ENCODE assay signal across 8 cellular contexts in genomic region chr19:50922316-50922853, GRCh38. TPM values are rescaled to one million over a fixed set of nuclear protein-coding genes. Genes with fewer than 3 reads are reported as not detected.
DNase-seq lines count a peak whose midpoint lies in the region; ATAC-seq and TF ChIP-seq lines count a peak whose summit lies in the region.

No MANE protein-coding gene starts in this region.

- DNase-seq in NCI-H2227 treated with DMSO at 0.1 percent for 48 hours (lab: John Stamatoyannopoulos, UW) (peak; percentile 73), activated B cell treated with CpG ODN at 0.5 μM for 24 hours (peak; percentile 59), cardiac fibroblast (ENCODE audit: low read depth in 2 of 2) (peak; percentile 80 to 82), iris pigment epithelial cell (ENCODE audit: low read depth) (peak; percentile 70)
- DNase-seq in stimulated activated CD4-positive, alpha-beta T cell treated with anti-CD3 and anti-CD28 coated beads, Interleukin-1b, Interleukin-23, amount 100 ng/mL, for 1 hour (ENCODE audit: low read depth in 2 of 2), result peak; percentile 38 to 46

- POLR2A ChIA-PET in activated B cell treated with CpG ODN at 0.5 μM for 24 hours (lab: Charles Lee), result interaction anchor here (0.6 to 1.3 kb wide), 5 partner anchors 26 to 411 kb away, joined by 3 to 10 read pairs (median 6); partner anchors contain the start of gene JOSD2

- H3K4me3 Mint-ChIP-seq in activated B cell treated with CpG ODN at 0.5 μM for 24 hours, result no peak overlapping the region

- no peaks in the 10 kb centered on the region for H4K20me1 ChIP-seq in DOHH2 (ENCODE audit: control insufficient read depth, insufficient read depth, low read depth, low read length)

- H3K79me2 ChIP-seq in DOHH2 (ENCODE audit: control insufficient read depth, low read length), result no peaks in the 10 kb centered on the region

- H3K4me3 ChIP-seq in DOHH2 (ENCODE audit: low read length), result no peak overlapping the region
- no peak overlapping the region for H3K4me3 ChIP-seq in cardiac fibroblast (replicated peaks in 1 of 2; ENCODE audit: low read depth in 2 of 2, low read length in 2 of 2)

- no peaks in the 10 kb centered on the region for H3F3A ChIP-seq in DOHH2 (ENCODE audit: control insufficient read depth, insufficient read depth)

- H3K9me3 Mint-ChIP-seq in activated B cell treated with CpG ODN at 0.5 μM for 24 hours, result no peaks in the 10 kb centered on the region

- H3K4me2 ChIP-seq in DOHH2 (ENCODE audit: low read length), result no peak overlapping the region

- H3K27me3 Mint-ChIP-seq in activated B cell treated with CpG ODN at 0.5 μM for 24 hours, result peaks cover 24% of the 10 kb centered on the region

- CTCF ChIA-PET in activated B cell treated with CpG ODN at 0.5 μM for 24 hours (lab: Charles Lee), result interaction anchor here (0.6 to 2.5 kb wide), 32 partner anchors 14 to 1225 kb away, joined by 3 to 19 read pairs (median 5); partner anchors contain the start of gene JOSD2

- H3K9me2 ChIP-seq in DOHH2 (replicated peaks; ENCODE audit: control insufficient read depth, low read length), result no peaks in the 10 kb centered on the region

- ATAC-seq in HG02981 (IDR thresholded peaks at IDR 0.05; ENCODE audit: unreplicated experiment), result peak; percentile 59
- peak; percentile 99 for ATAC-seq in activated B cell treated with CpG ODN at 0.5 μM for 24 hours (ENCODE audit: low read depth)
- ATAC-seq in HG02763 (IDR thresholded peaks at IDR 0.05; ENCODE audit: unreplicated experiment), result no peak

- H3K27ac Mint-ChIP-seq in activated B cell treated with CpG ODN at 0.5 μM for 24 hours, result no peak overlapping the region

- H3K27ac ChIP-seq in DOHH2 (ENCODE audit: low read depth, low read length), result no peak overlapping the region

- no peaks in the 10 kb centered on the region for H3K36me3 Mint-ChIP-seq in activated B cell treated with CpG ODN at 0.5 μM for 24 hours (ENCODE audit: low read depth)

- H3K36me3 ChIP-seq in DOHH2 (ENCODE audit: control insufficient read depth, low read length), result no peaks in the 10 kb centered on the region

- H3K4me1 ChIP-seq in DOHH2 (ENCODE audit: control insufficient read depth, low read length), result peaks cover 4% of the 10 kb centered on the region

- H3K27me3 ChIP-seq in DOHH2 (ENCODE audit: control insufficient read depth, low read length), result peaks cover 9% of the 10 kb centered on the region

- intact Hi-C loops in activated B cell treated with CpG ODN at 0.5 μM for 24 hours (cut with micrococcal nuclease), result loop anchor here (1.0 to 5.0 kb wide), 7 partner anchors 40 to 566 kb away; partner anchors contain the start of gene CLEC11A

- H3K4me1 Mint-ChIP-seq in activated B cell treated with CpG ODN at 0.5 μM for 24 hours, result peaks cover 10% of the 10 kb centered on the region

- TF ChIP-seq CTCF in DOHH2 (IDR thresholded peaks at IDR 0.05; ENCODE audit: low read depth, low read length, poor library complexity, severe bottlenecking) (peak; percentile 87), activated B cell treated with CpG ODN at 0.5 μM for 24 hours (IDR thresholded peaks at IDR 0.05) (peak; percentile 61), cardiac fibroblast (IDR thresholded peaks at IDR 0.05; ENCODE audit: low read depth, low read length) (peak; percentile 85)

- H3K9me3 ChIP-seq in DOHH2 (ENCODE audit: control insufficient read depth, insufficient read depth, low read length), result no peaks in the 10 kb centered on the region

RNA-seq across cellular contexts. Expression of gene KLK4, which starts 11.2 kb away (rescaled TPM):
- total RNA-seq in activated B cell treated with CpG ODN at 0.5 μM for 24 hours, result 0.32 and 0.75 TPM in 2 replicates

RNA-seq across cellular contexts. Expression of gene KLK5, which starts 30.5 kb away (rescaled TPM):
- total RNA-seq in activated B cell treated with CpG ODN at 0.5 μM for 24 hours, result not detected in 2 replicates

RNA-seq across cellular contexts. Expression of gene KLK6, which starts 47.0 kb away (rescaled TPM):
- not detected in 2 replicates for total RNA-seq in activated B cell treated with CpG ODN at 0.5 μM for 24 hours

RNA-seq across cellular contexts. Expression of gene KLK2, which starts 49.1 kb away (rescaled TPM):
- total RNA-seq in activated B cell treated with CpG ODN at 0.5 μM for 24 hours, result 0.69 and 1.8 TPM in 2 replicates
